ENCODE assay signal across 24 cellular contexts in genomic region chr20:55424968-55425367, GRCh38.
"Had no signal": no experiment of that assay in that cellular context is flagged by ENCODE, and none has a peak within 500 bp of the region (broad histone marks: within the 10 kb centered on the region; RNA-seq: fewer than 3 reads in every experiment).

No MANE protein-coding gene starts in this region.

- H3K4me3 ChIP-seq: coronary artery, esophagus squamous epithelium, gastrocnemius medialis, lower lobe of right lung, ovary, upper lobe of left lung had no signal

- H3K4me1 ChIP-seq: gastrocnemius medialis, lower lobe of right lung, upper lobe of left lung had no signal

- ATAC-seq: activated CD4-positive, CD25-positive, alpha-beta regulatory T cell treated with anti-CD3 and anti-CD28 coated beads, Interleukin-2, amount 50 U/mL, for 24 hours; activated T-cell treated with anti-CD3 and anti-CD28 coated beads, Interleukin-2, amount 50 U/mL, for 72 hours; gastrocnemius medialis; lower lobe of right lung; sciatic nerve; SK-N-SH treated with all-trans-retinoic acid at 6 μM for 48 hours had no signal

- H3K27ac ChIP-seq: coronary artery, esophagus squamous epithelium, gastrocnemius medialis, lower lobe of right lung, ovary, upper lobe of left lung, VCaP had no signal

- H3K36me3 ChIP-seq: esophagus squamous epithelium, gastrocnemius medialis, lower lobe of right lung, ovary, upper lobe of left lung had no signal

- FAIRE-seq: bronchial epithelial cell had no signal

- H3K27me3 ChIP-seq: esophagus squamous epithelium, gastrocnemius medialis, ovary, upper lobe of left lung had no signal

- DNase-seq: activated CD4-positive, alpha-beta memory T cell treated with anti-CD3 and anti-CD28 coated beads, Interleukin-2, amount 10 ng/mL, durations not matched to agents 7 days and 5 days; activated CD4-positive, alpha-beta T cell treated with anti-CD3 and anti-CD28 coated beads, Interleukin-2, amount 10 ng/mL, durations not matched to agents 24 days and 14 days; activated effector memory CD4-positive, alpha-beta T cell treated with Interleukin-2 at 50 U/mL for 16 hours; activated naive CD4-positive, alpha-beta T cell treated with anti-CD3 and anti-CD28 coated beads for 36 hours; activated naive CD8-positive, alpha-beta T cell treated with anti-CD3 and anti-CD28 coated beads, Interleukin-2, amount 10 ng/mL, durations not matched to agents 7 days and 5 days; activated T-cell treated with anti-CD3 and anti-CD28 coated beads, Interleukin-2, amount 50 U/mL, for 72 hours; amniotic stem cell; cerebellar nuclear complex; esophagus squamous epithelium; gastrocnemius medialis; lower lobe of right lung; naive B cell; ovary; small intestine; stimulated activated CD4-positive, alpha-beta T cell treated with anti-CD3 and anti-CD28 coated beads, Interleukin-15, amount 100 ng/mL, for 24 hours; stimulated activated CD4-positive, alpha-beta T cell treated with anti-CD3 and anti-CD28 coated beads, Interleukin-2, amount 100 ng/mL, for 48 hours; stimulated activated naive CD4-positive, alpha-beta T cell treated with Interleukin-2 at 50 U/mL for 16 hours; upper lobe of left lung had no signal

- H3K9me3 ChIP-seq: esophagus squamous epithelium, gastrocnemius medialis, lower lobe of right lung, ovary, upper lobe of left lung had no signal
